In genomic region chr2:96069878-96070277, GRCh38 we compare ENCODE assay signal across 5 cellular contexts. TPM values are rescaled to one million over a fixed set of nuclear protein-coding genes. Genes with fewer than 3 reads are reported as not detected.
"Had no signal": no experiment of that assay in that cellular context is flagged by ENCODE, and none has a peak within 500 bp of the region (broad histone marks: within the 10 kb centered on the region; RNA-seq: fewer than 3 reads in every experiment).

No MANE protein-coding gene starts in this region.

RNA-seq across cellular contexts. Expression of gene GPAT2, which starts 35.2 kb away (rescaled TPM):
- total RNA-seq: neural crest cell, osteocyte, smooth muscle cell had no signal

RNA-seq across cellular contexts. Expression of gene ADRA2B, which starts 46.5 kb away (rescaled TPM):
- total RNA-seq: natural killer cell treated with Interleukin-12 subunit alpha and Interleukin-12 subunit beta and Interleukin-15 and Interleukin-18, amount 100 ng/mL, for 72 hours; osteocyte; pulmonary artery endothelial cell had no signal
